In genomic region chr1:50505427-50505826, GRCh38 we compare ENCODE assay signal across 29 cellular contexts.
"Had no signal": no experiment of that assay in that cellular context is flagged by ENCODE, and none has a peak within 500 bp of the region (broad histone marks: within the 10 kb centered on the region; RNA-seq: fewer than 3 reads in every experiment).

No MANE protein-coding gene starts in this region.

- H3K36me3 ChIP-seq: colonic mucosa, gastrocnemius medialis had no signal

- H3K4me1 Mint-ChIP-seq: endodermal cell had no signal

- H3K4me2 ChIP-seq: hepatocyte had no signal

- H3K9me3 ChIP-seq: colonic mucosa, gastrocnemius medialis had no signal

- H2AFZ ChIP-seq: hepatocyte had no signal

- ATAC-seq: effector memory CD8-positive, alpha-beta T cell; esophagus mucosa; foreskin keratinocyte; gastrocnemius medialis; gastroesophageal sphincter; heart left ventricle; heart right ventricle had no signal

- H3K79me2 ChIP-seq: hepatocyte had no signal

- H3K27ac Mint-ChIP-seq: dendritic cell treated with granulocyte-macrophage colony-stimulating factor and Interleukin-4, amounts not matched to agents 40 ng/mL and 50 ng/mL, for 4 days; effector memory CD8-positive, alpha-beta T cell; endodermal cell had no signal

- FAIRE-seq: endometrium, endothelial cell of umbilical vein, frontal cortex had no signal

- H3K27ac ChIP-seq: colonic mucosa, coronary artery, dorsolateral prefrontal cortex, epithelial cell of prostate, esophagus muscularis mucosa, esophagus squamous epithelium, foreskin keratinocyte, gastrocnemius medialis, gastroesophageal sphincter, heart left ventricle, heart right ventricle, hepatocyte had no signal

- H3K27me3 ChIP-seq: colonic mucosa, dorsolateral prefrontal cortex, esophagus muscularis mucosa, esophagus squamous epithelium, foreskin keratinocyte, gastrocnemius medialis, gastroesophageal sphincter, heart left ventricle, heart right ventricle, hepatocyte had no signal

- DNase-seq: colonic mucosa; cortex of kidney; dermis blood vessel endothelial cell; dorsolateral prefrontal cortex; effector CD4-positive, alpha-beta T cell; effector CD8-positive, alpha-beta T cell; effector memory CD4-positive, alpha-beta T cell; effector memory CD8-positive, alpha-beta T cell; endodermal cell; erythroblast; esophagus squamous epithelium; foreskin fibroblast; foreskin keratinocyte; foreskin melanocyte; gastrocnemius medialis; glutamatergic neuron; head of caudate nucleus; heart left ventricle; heart right ventricle had no signal

- H3K4me3 ChIP-seq: colonic mucosa, coronary artery, dorsolateral prefrontal cortex, esophagus muscularis mucosa, esophagus squamous epithelium, gastrocnemius medialis, gastroesophageal sphincter, heart left ventricle, heart right ventricle, hepatocyte had no signal

- H3K4me3 Mint-ChIP-seq: dendritic cell treated with granulocyte-macrophage colony-stimulating factor and Interleukin-4, amounts not matched to agents 40 ng/mL and 50 ng/mL, for 4 days; effector memory CD8-positive, alpha-beta T cell; endodermal cell had no signal

- H3K4me1 ChIP-seq: colonic mucosa, esophagus muscularis mucosa, esophagus squamous epithelium, foreskin keratinocyte, gastrocnemius medialis, gastroesophageal sphincter, heart left ventricle, heart right ventricle had no signal

- H3K27me3 Mint-ChIP-seq: dendritic cell treated with granulocyte-macrophage colony-stimulating factor and Interleukin-4, amounts not matched to agents 40 ng/mL and 50 ng/mL, for 4 days; effector memory CD8-positive, alpha-beta T cell had no signal

- H3K9me3 Mint-ChIP-seq: effector memory CD8-positive, alpha-beta T cell had no signal
